ENCODE assay signal across 1 cellular context in genomic region chr5:173240091-173241050, GRCh38.
TF ChIP-seq lines count a peak whose summit lies in the region.

No MANE protein-coding gene starts in this region.

TF ChIP-seq in GM23338, 12 proteins besides CTCF, POLR2A, EP300 and RAD21 (continued from another document):
- TF ChIP-seq ZNF331 (CRISPR knock-in tag; IDR thresholded peaks at IDR 0.05; ENCODE audit: low read depth): no peak
- TF ChIP-seq POLR2AphosphoS5 (IDR thresholded peaks at IDR 0.05; ENCODE audit: low read depth): no peak
- TF ChIP-seq JUNB (IDR thresholded peaks at IDR 0.05; ENCODE audit: unreplicated experiment): no peak
